2 cellular contexts compared by ENCODE assay signal in genomic region chr2:207896525-207897295, GRCh38.
TF ChIP-seq lines count a peak whose summit lies in the region.

No MANE protein-coding gene starts in this region.

TF ChIP-seq in HCT116, 20 proteins besides CTCF, POLR2A, EP300 and RAD21 (continued from another document):
- no peak for TF ChIP-seq SRF (IDR thresholded peaks at IDR 0.05; ENCODE audit: low read depth)
- no peak for TF ChIP-seq SIN3A (IDR thresholded peaks at IDR 0.05; ENCODE audit: low read depth)
- no peak for TF ChIP-seq ATF3 (IDR thresholded peaks at IDR 0.05)
- no peak for TF ChIP-seq REST (IDR thresholded peaks at IDR 0.05; ENCODE audit: low read depth)
- TF ChIP-seq FOSL1 (IDR thresholded peaks at IDR 0.05; ENCODE audit: low read depth), result no peak
- no peak for TF ChIP-seq MAX (IDR thresholded peaks at IDR 0.05)
- no peak for TF ChIP-seq CEBPB (IDR thresholded peaks at IDR 0.05; ENCODE audit: low read depth)
- TF ChIP-seq POLR2AphosphoS5 (IDR thresholded peaks at IDR 0.05; ENCODE audit: low read depth, low read length), result no peak
- no peak for TF ChIP-seq EZH2phosphoT487 (IDR thresholded peaks at IDR 0.05; ENCODE audit: borderline replicate concordance)
- TF ChIP-seq EGR1 (IDR thresholded peaks at IDR 0.05; ENCODE audit: low read depth), result no peak
- TF ChIP-seq SP1 (IDR thresholded peaks at IDR 0.05; ENCODE audit: low read depth), result no peak
TF ChIP-seq in HCT116: peak in this region for 0.

TF ChIP-seq in WTC11, 78 proteins besides CTCF, POLR2A, EP300 and RAD21 (continued from another document):
- no peak for TF ChIP-seq ZNF263 (CRISPR knock-in tag; IDR thresholded peaks at IDR 0.05; ENCODE audit: low read depth)
- TF ChIP-seq MLX (CRISPR knock-in tag; IDR thresholded peaks at IDR 0.05), result no peak
- no peak for TF ChIP-seq NFE2L1 (CRISPR knock-in tag; IDR thresholded peaks at IDR 0.05)
- no peak for TF ChIP-seq HMGA2 (CRISPR knock-in tag; IDR thresholded peaks at IDR 0.05)
- no peak for TF ChIP-seq ZNF532 (CRISPR knock-in tag; IDR thresholded peaks at IDR 0.05; ENCODE audit: borderline replicate concordance)
- no peak for TF ChIP-seq NR2C2 (CRISPR knock-in tag; IDR thresholded peaks at IDR 0.05)
- TF ChIP-seq JAZF1 (CRISPR knock-in tag; IDR thresholded peaks at IDR 0.05), result no peak
- no peak for TF ChIP-seq CREB1 (CRISPR knock-in tag; IDR thresholded peaks at IDR 0.05)
- no peak for TF ChIP-seq TP53 (CRISPR knock-in tag; IDR thresholded peaks at IDR 0.05)
- TF ChIP-seq TCF7 (CRISPR knock-in tag; IDR thresholded peaks at IDR 0.05; ENCODE audit: low read depth), result no peak
- no peak for TF ChIP-seq RELA (CRISPR knock-in tag; IDR thresholded peaks at IDR 0.05; ENCODE audit: borderline replicate concordance)
- no peak for TF ChIP-seq ETV6 (CRISPR knock-in tag; IDR thresholded peaks at IDR 0.05)
- TF ChIP-seq SOX15 (CRISPR knock-in tag; IDR thresholded peaks at IDR 0.05), result no peak
